ENCODE assay signal across 24 cellular contexts in genomic region chr14:68427550-68427890, GRCh38.
"Had no signal": no experiment of that assay in that cellular context is flagged by ENCODE, and none has a peak within 500 bp of the region (broad histone marks: within the 10 kb centered on the region; RNA-seq: fewer than 3 reads in every experiment).

No MANE protein-coding gene starts in this region.

- H3K36me3 ChIP-seq: colonic mucosa, ovary, tibial nerve had no signal

- DNase-seq: colonic mucosa; dermis blood vessel endothelial cell; effector CD4-positive, alpha-beta T cell; endodermal cell; erythroblast; foreskin keratinocyte; head of caudate nucleus; hypothalamus; kidney glomerular epithelial cell; natural killer cell; nucleus accumbens; ovary; right cardiac atrium; stimulated activated CD4-positive, alpha-beta T cell treated with anti-CD3 and anti-CD28 coated beads, Interleukin-1b, Interleukin-23, amount 100 ng/mL, for 48 hours; stimulated activated CD4-positive, alpha-beta T cell treated with anti-CD3 and anti-CD28 coated beads, Interleukin-4, amount 100 ng/mL, for 24 hours; testis had no signal

- H3K27ac Mint-ChIP-seq: endodermal cell; natural killer cell; progenitor cell of endocrine pancreas; stimulated activated naive CD8-positive, alpha-beta T cell treated with anti-CD3 and anti-CD28 coated beads, Interleukin-15, Interleukin-2, amounts not matched to agents 100 ng/mL and 50 ng/mL, for 24 hours had no signal

- H3K4me3 Mint-ChIP-seq: endodermal cell; natural killer cell; neural crest cell; stimulated activated memory B cell treated with anti-CD40 and anti-IgM and Interleukin-4, amounts not matched to agents 10 μg/mL and 1 μg/mL and 100 μg/mL, for 72 hours; stimulated activated naive CD8-positive, alpha-beta T cell treated with anti-CD3 and anti-CD28 coated beads, Interleukin-15, Interleukin-2, amounts not matched to agents 100 ng/mL and 50 ng/mL, for 24 hours had no signal

- H3K4me3 ChIP-seq: colonic mucosa, ovary, testis, tibial nerve had no signal

- H3K4me1 ChIP-seq: colonic mucosa, foreskin keratinocyte, testis, tibial nerve had no signal

- H3K4me1 Mint-ChIP-seq: natural killer cell had no signal

- H3K27me3 Mint-ChIP-seq: progenitor cell of endocrine pancreas; stimulated activated memory B cell treated with anti-CD40 and anti-IgM and Interleukin-4, amounts not matched to agents 10 μg/mL and 1 μg/mL and 100 μg/mL, for 72 hours; stimulated activated naive CD8-positive, alpha-beta T cell treated with anti-CD3 and anti-CD28 coated beads, Interleukin-15, Interleukin-2, amounts not matched to agents 100 ng/mL and 50 ng/mL, for 24 hours had no signal

- H3K9me3 ChIP-seq: colonic mucosa, ovary, testis had no signal

- H3K27ac ChIP-seq: colonic mucosa, foreskin keratinocyte, ovary, testis, tibial nerve had no signal

- FAIRE-seq: endothelial cell of umbilical vein, islet of Langerhans had no signal

- ATAC-seq: left lobe of liver; natural killer cell; stimulated activated memory B cell treated with anti-CD40 and anti-IgM and Interleukin-4, amounts not matched to agents 10 μg/mL and 1 μg/mL and 100 μg/mL, for 72 hours had no signal

- H3K27me3 ChIP-seq: colonic mucosa, foreskin keratinocyte, ovary, testis, tibial nerve had no signal

- H3K9me3 Mint-ChIP-seq: natural killer cell had no signal
